8 cellular contexts compared by ENCODE assay signal in the genomic region with DNA sequence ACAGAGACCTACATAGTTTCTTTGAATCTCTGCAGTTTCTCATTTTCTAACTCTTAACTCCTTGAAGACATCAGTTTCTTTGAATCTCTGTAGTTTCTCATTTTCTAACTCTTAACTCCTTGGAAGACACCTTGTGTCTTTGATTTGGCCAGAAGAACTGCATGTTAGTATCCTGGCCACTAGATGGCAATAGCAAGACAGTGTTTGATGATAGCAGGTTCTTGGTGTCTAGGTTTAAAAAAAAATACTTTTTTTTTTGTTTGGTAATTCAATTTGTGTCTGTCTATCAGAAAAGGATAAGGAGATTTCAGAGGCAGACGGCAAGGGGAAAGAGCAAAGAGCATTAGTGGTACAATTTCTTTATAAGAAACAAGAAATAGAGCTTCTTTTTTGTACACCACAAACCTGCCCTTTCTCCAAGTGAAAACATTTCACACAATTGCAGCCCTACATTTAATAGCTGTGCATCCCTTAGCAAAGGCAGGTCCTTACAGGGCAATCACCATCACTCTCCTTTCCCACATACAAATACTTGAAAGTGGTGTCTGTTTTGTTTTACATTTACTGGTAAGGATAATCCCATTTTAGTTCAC.
DNase-seq lines count a peak whose midpoint lies in the region; ATAC-seq and TF ChIP-seq lines count a peak whose summit lies in the region.

No MANE protein-coding gene starts in this region.

- TF ChIP-seq CTCF in HFF-Myc (IDR thresholded peaks at IDR 0.05; ENCODE audit: low read depth, low read length, missing control alignments) (peak; percentile 74), VCaP (conservative IDR thresholded peaks at IDR 0.05) (peak; percentile 78), tibial nerve (IDR thresholded peaks at IDR 0.05) (peak; percentile 34 to 75 (median 69))

- ATAC-seq in aorta (ENCODE audit: low FRiP score): no peak

- TF ChIP-seq EP300 in tibial nerve (IDR thresholded peaks at IDR 0.05): no peak

- peak; percentile 41 for DNase-seq in SIG-M5 treated with dmso at 0.1 percent for 504 hours (lab: John Stamatoyannopoulos, UW; ENCODE audit: unreplicated experiment)
- DNase-seq in SIG-M5 (lab: John Stamatoyannopoulos, UW): no peak
- DNase-seq in HFF-Myc (ENCODE audit: extremely low read depth, low read depth): peak; percentile 30
- DNase-seq in NCI-H1092 (lab: John Stamatoyannopoulos, UW): peak; percentile 41
- DNase-seq in iPS-NIHi11 (ENCODE audit: low spot score): peak; percentile 52
- peak in 1 of 2 donors; percentile 27 for DNase-seq in tibial nerve (ENCODE audit: low spot score in 2 of 2)
- DNase-seq in aorta: no peak

- intact Hi-C loops in aorta (cut with DNase I): no loop called here

- H3K27ac ChIP-seq in VCaP (no peak overlapping the region), tibial nerve (no peak overlapping the region), aorta (ENCODE audit: low read depth in 1 of 2, low read length in 2 of 2) (no peak overlapping the region)

- H3K27me3 ChIP-seq in tibial nerve (no peaks in the 10 kb centered on the region), aorta (ENCODE audit: control insufficient read depth in 1 of 2, insufficient read depth in 2 of 2, low read length in 1 of 2) (no peaks in the 10 kb centered on the region)

- 0% methylated on average over 1 of the region's 1 CpG for WGBS in tibial nerve, 2 donors
- whole genome bisulfite sequencing in aorta, 2 donors: 0% methylated on average over 1 of the region's 1 CpG

- no peaks in the 10 kb centered on the region for H3K4me1 ChIP-seq in tibial nerve
- H3K4me1 ChIP-seq in aorta (ENCODE audit: control insufficient read depth in 1 of 2, insufficient read depth in 2 of 2, low read length in 2 of 2): no peaks in the 10 kb centered on the region

- H3K4me3 ChIP-seq in HFF-Myc (replicated peaks; ENCODE audit: low read depth, low read length) (no peak overlapping the region), tibial nerve (no peak overlapping the region), aorta (ENCODE audit: low read length in 2 of 2) (no peak overlapping the region)

- TF ChIP-seq POLR2A in tibial nerve (IDR thresholded peaks at IDR 0.05): no peak

- no peaks in the 10 kb centered on the region for H3K9me3 ChIP-seq in tibial nerve
- H3K9me3 ChIP-seq in aorta (ENCODE audit: control insufficient read depth, low read length): no peaks in the 10 kb centered on the region

- H3K36me3 ChIP-seq in tibial nerve (no peaks in the 10 kb centered on the region), aorta (ENCODE audit: control insufficient read depth in 1 of 2, insufficient read depth in 2 of 2, low read length in 1 of 2) (no peaks in the 10 kb centered on the region)

Comparison
In these comparisons a context has a peak if more than half of its experiments do, and no peak if none do; other contexts are left out.
1. DNase-seq: peak in SIG-M5 treated with dmso at 0.1 percent for 504 hours (single experiment), HFF-Myc (single experiment), NCI-H1092 (single experiment) and iPS-NIHi11 (single experiment); none in SIG-M5 (single experiment) and aorta (0 of 2).
2. Peak in every context shown above with its lines, with median percentiles within 50 percentile points of each other: CTCF ChIP-seq.